ENCODE assay signal across 8 cellular contexts in the genomic region with DNA sequence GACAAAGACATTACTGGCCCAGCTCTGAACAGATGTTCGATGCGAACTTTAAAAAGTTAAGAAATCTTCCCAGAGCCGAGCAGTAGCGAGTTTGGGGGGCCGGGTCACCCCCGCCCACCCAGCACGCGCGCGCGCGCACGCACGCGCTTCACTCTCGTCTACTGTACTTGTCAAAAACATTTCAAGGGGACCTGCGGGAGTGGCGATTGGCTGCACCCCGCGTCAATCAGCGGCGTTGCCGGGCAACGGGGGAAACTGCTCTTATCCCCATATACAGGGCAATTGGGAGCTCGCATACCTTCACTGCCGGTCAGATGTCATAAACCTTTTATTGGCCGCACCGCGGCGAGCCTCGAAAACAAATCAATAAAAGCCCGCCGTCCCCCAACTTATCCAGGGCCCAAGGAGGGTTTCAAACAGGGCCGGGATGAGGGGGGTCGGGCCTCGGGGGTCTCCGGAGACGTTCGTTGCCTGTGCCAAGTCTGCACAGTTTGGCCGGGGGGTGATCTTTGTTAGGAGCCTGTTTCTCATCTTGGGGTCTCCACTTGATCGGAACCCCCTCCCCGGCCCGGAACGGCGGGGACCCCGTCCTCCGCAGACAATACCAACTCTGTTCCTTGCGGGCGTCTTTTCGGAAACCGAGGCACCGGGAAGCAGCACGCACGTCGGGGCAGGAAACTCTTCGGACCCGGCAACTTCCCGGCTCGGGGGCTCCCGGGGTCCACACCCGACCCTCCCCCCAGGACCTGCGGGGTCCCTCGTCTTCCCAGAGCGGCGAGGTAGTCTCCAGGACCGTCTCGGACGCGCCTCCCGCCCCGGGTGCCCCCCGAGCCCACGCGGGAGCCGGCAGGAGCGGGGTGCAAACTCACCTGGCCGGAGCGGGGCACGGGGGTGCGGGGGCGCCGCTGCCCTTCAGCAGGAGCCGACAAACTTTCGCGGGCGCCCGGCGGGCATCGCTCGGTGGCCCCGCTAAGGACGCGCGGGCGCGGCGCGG. TPM values are rescaled to one million over a fixed set of nuclear protein-coding genes. Genes with fewer than 3 reads are reported as not detected.
A peak's percentile ranks its signal among the peaks of the same experiment; 100 is the strongest.
DNase-seq lines count a peak whose midpoint lies in the region; ATAC-seq and TF ChIP-seq lines count a peak whose summit lies in the region.

No MANE protein-coding gene starts in this region.

- peak overlapping the region; percentile 66 to 98 (median 94) for H3K4me3 ChIP-seq in heart left ventricle
- peak overlapping the region; percentile 97 for H3K4me3 ChIP-seq in trophoblast cell (ENCODE audit: low read depth, low read length)
- H3K4me3 ChIP-seq in transverse colon = peak overlapping the region; percentile 65 to 99 (median 82)

- peaks cover 12% of the 10 kb centered on the region for H3K79me1 ChIP-seq in trophoblast cell (ENCODE audit: low read length)

- peak overlapping the region; percentile 66 for H2AK5ac ChIP-seq in trophoblast cell (ENCODE audit: low read length)

- H3K9me3 ChIP-seq in heart left ventricle (no peaks in the 10 kb centered on the region), trophoblast cell (ENCODE audit: insufficient read depth, low read depth, low read length) (no peaks in the 10 kb centered on the region), transverse colon (no peaks in the 10 kb centered on the region)

- no peak overlapping the region for H3K23ac ChIP-seq in trophoblast cell (ENCODE audit: low read length)

- H3K4me2 ChIP-seq in trophoblast cell (ENCODE audit: low read length) = peak overlapping the region; percentile 93

- no peak for TF ChIP-seq EP300 in transverse colon (IDR thresholded peaks at IDR 0.05; ENCODE audit: low read depth)

- H4K91ac ChIP-seq in trophoblast cell (ENCODE audit: low read depth, low read length) = peak overlapping the region; percentile 93

- peak overlapping the region; percentile 97 for H3K18ac ChIP-seq in trophoblast cell (ENCODE audit: low read length)

- H2BK12ac ChIP-seq in trophoblast cell (ENCODE audit: low read length) = peak overlapping the region; percentile 87

- DNase-seq in GM10266 (ENCODE audit: extremely low spot score) (peak; percentile 99), NCI-H1105 treated with DMSO at 0.1 percent for 48 hours (lab: John Stamatoyannopoulos, UW) (peak; percentile 87), SW 1271 (lab: John Stamatoyannopoulos, UW) (peak; percentile 83 to 93), heart left ventricle (peak; percentile 97 to 100 (median 99)), trophoblast cell (peak; percentile 97 to 99), transverse colon (peak; percentile 100)

- H2BK120ac ChIP-seq in trophoblast cell (ENCODE audit: insufficient read depth, low read length, poor library complexity) = peak overlapping the region; percentile 86

- intact Hi-C loops in heart left ventricle (cut with DNase I) (loop anchor here (2.0 to 10.0 kb wide), 20 partner anchors 109 to 499 kb away; no protein-coding TSS in a partner anchor), transverse colon (cut with DNase I; ENCODE audit: low total_unique reads) (loop anchor here (1.0 to 10.0 kb wide), 3 partner anchors 111 to 376 kb away; no protein-coding TSS in a partner anchor)

- H4K8ac ChIP-seq in trophoblast cell (ENCODE audit: low read depth, low read length) = peak overlapping the region; percentile 86

- H3K27me3 ChIP-seq in heart left ventricle (no peaks in the 10 kb centered on the region), trophoblast cell (ENCODE audit: insufficient read depth, low read length) (no peaks in the 10 kb centered on the region), transverse colon (no peaks in the 10 kb centered on the region)

- 0 to 1% (median 0%) methylated on average over 78 to 98 of the region's 98 CpGs for WGBS in adipose tissue, 3 donors
- 0 to 1% (median 1%) methylated on average over 52 to 98 of the region's 98 CpGs for WGBS in heart left ventricle, 4 donors
- WGBS in trophoblast cell (ENCODE audit: extremely low coverage, insufficient coverage, insufficient read length) = no CpG with 5 or more reads among the region's 98 CpGs
- WGBS in transverse colon (ENCODE audit: low coverage in 1 of 2), 2 donors = 0% methylated on average over 71 of the region's 98 CpGs; no CpG with 5 or more reads in 1 of the 2 donors

- TF ChIP-seq CTCF in GM10266 (IDR thresholded peaks at IDR 0.05; ENCODE audit: control insufficient read depth, insufficient read depth, low read depth, missing control alignments) = no peak
- TF ChIP-seq CTCF in heart left ventricle (IDR thresholded peaks at IDR 0.05) = no peak
- TF ChIP-seq CTCF in transverse colon (IDR thresholded peaks at IDR 0.05) = no peak

- H3K79me2 ChIP-seq in trophoblast cell (ENCODE audit: control insufficient read depth, insufficient read depth, low read length, poor library complexity) = peaks cover 8% of the 10 kb centered on the region

- in situ Hi-C loops in transverse colon (cut with MboI; ENCODE audit: low pct_ligation_motif_present in 1 of 4, low pct_unique_long_range_greater_than_20kb in 1 of 4, low sequenced_read_pairs in 3 of 4) = loop anchor here in 2 of 4 donors (25.0 kb wide), 2 partner anchors 379 to 496 kb away; no protein-coding TSS in a partner anchor

- H2BK5ac ChIP-seq in trophoblast cell (ENCODE audit: low read depth, low read length, poor library complexity) = peak overlapping the region; percentile 90

- H4K12ac ChIP-seq in trophoblast cell (ENCODE audit: low read depth, low read length) = peak overlapping the region; percentile 81

- peak overlapping the region; percentile 80 for H3K9ac ChIP-seq in trophoblast cell (ENCODE audit: low read length)

- peak overlapping the region; percentile 96 for H3K14ac ChIP-seq in trophoblast cell (ENCODE audit: low read length)

- ATAC-seq in HG02678 (IDR thresholded peaks at IDR 0.05; ENCODE audit: unreplicated experiment) (peak; percentile 78), heart left ventricle (peak; percentile 85 to 92 (median 88))

- H2AFZ ChIP-seq in trophoblast cell (ENCODE audit: insufficient read depth, low read length, poor library complexity) = peak overlapping the region; percentile 26

- TF ChIP-seq POLR2A in heart left ventricle (IDR thresholded peaks at IDR 0.05) (peak in 1 of 2 donors; percentile 56), transverse colon (IDR thresholded peaks at IDR 0.05) (peak; percentile 58)

- peaks cover 0 to 22% (median 9%) of the 10 kb centered on the region in 9 donors for H3K36me3 ChIP-seq in heart left ventricle
- H3K36me3 ChIP-seq in trophoblast cell (ENCODE audit: control insufficient read depth in 1 of 2, insufficient read depth in 2 of 2, low read length in 2 of 2) = peaks cover 4% of the 10 kb centered on the region in 2 experiments
- peaks cover 0 to 9% (median 1%) of the 10 kb centered on the region in 4 donors for H3K36me3 ChIP-seq in transverse colon

- peak overlapping the region; percentile 89 for H3K4ac ChIP-seq in trophoblast cell (ENCODE audit: low read depth, low read length)

- H3K27ac ChIP-seq in adipose tissue (ENCODE audit: low read depth, low read length) (peak overlapping the region; percentile 36), heart left ventricle (peak overlapping the region; percentile 80 to 99 (median 94)), trophoblast cell (ENCODE audit: low read depth, low read length) (peak overlapping the region; percentile 89), transverse colon (peak overlapping the region; percentile 98 to 99 (median 98))

- peaks cover 0 to 44% (median 30%) of the 10 kb centered on the region in 12 donors for H3K4me1 ChIP-seq in heart left ventricle
- H3K4me1 ChIP-seq in trophoblast cell (ENCODE audit: control insufficient read depth in 1 of 2, insufficient read depth in 2 of 2, low read length in 2 of 2) = peaks cover 0 to 10% of the 10 kb centered on the region in 2 experiments
- H3K4me1 ChIP-seq in transverse colon = peaks cover 16 to 52% (median 30%) of the 10 kb centered on the region in 4 donors

RNA-seq across cellular contexts. Expression of gene FOXN3, which starts 0.7 kb away (rescaled TPM):
- polyA plus RNA-seq in adipose tissue = 10 to 100 TPM in 2 of 3 donors, 1 to 10 TPM in 1; 9.6 to 50.8 (median 50.2) TPM
- 100 to 1,000 TPM; 102 to 161 (median 113) TPM for total RNA-seq in heart left ventricle
- 10 to 100 TPM; 24.4 to 35.3 TPM for polyA plus RNA-seq in heart left ventricle
- 55.1 and 55.6 TPM in 2 replicates for polyA plus RNA-seq in trophoblast cell (2013)
- 100 to 1,000 TPM in 3 of 4 donors, 10 to 100 TPM in 1; 66.1 to 130 (median 109) TPM for total RNA-seq in transverse colon

Comparison
In these comparisons a context has a peak if more than half of its experiments do, and no peak if none do; other contexts are left out.
1. Peak in every context shown above with its lines: DNase-seq, ATAC-seq, H3K4me3 ChIP-seq and H3K27ac ChIP-seq.
2. H3K27ac ChIP-seq: peak in every context shown above with its lines; median percentile 98 in transverse colon; 94 in heart left ventricle; 89 in trophoblast cell; 36 in adipose tissue.